In the genomic region with DNA sequence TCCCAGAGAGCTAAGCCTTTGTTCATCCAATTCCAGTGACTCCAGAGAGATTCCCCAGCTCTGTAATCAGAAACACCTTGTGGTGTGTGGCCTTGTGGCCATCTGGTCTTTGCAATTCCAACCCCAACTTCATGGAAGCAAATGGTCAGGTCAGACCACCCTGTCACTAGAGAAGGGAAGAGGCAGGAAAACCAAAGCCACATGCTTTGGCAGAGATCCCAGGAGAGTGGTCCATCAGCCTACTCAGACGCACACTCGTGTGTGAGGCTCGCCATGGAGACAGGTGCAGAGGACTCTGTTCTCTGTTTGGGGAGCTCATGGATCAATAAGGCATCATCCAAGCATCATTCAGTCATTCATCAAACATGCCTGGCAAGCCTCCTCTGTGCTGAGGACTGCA, we compare ENCODE assay signal across 23 cellular contexts.
"Had no signal": no experiment of that assay in that cellular context is flagged by ENCODE, and none has a peak within 500 bp of the region (broad histone marks: within the 10 kb centered on the region; RNA-seq: fewer than 3 reads in every experiment).

No MANE protein-coding gene starts in this region.

- H3K9me3 ChIP-seq: ascending aorta, MG63 had no signal

- H3K4me3 ChIP-seq: ascending aorta, body of pancreas, coronary artery, MG63 had no signal

- H3K27me3 ChIP-seq: ascending aorta, body of pancreas, MG63 had no signal

- H3K4me1 ChIP-seq: ascending aorta, body of pancreas had no signal

- DNase-seq: activated B cell treated with CpG ODN at 0.5 μM for 24 hours; activated CD4-positive, alpha-beta T cell treated with anti-CD3 and anti-CD28 coated beads for 1 hour; activated CD4-positive, alpha-beta T cell treated with anti-CD3 and anti-CD28 coated beads, Interleukin-2, amount 10 ng/mL, durations not matched to agents 24 days and 14 days; activated CD4-positive, alpha-beta T cell treated with anti-CD3 and anti-CD28 coated beads, Interleukin-2, amount 50 U/mL, for 48 hours; activated CD8-positive, alpha-beta memory T cell treated with anti-CD3 and anti-CD28 coated beads for 24 hours; activated effector memory CD4-positive, alpha-beta T cell treated with anti-CD3 and anti-CD28 coated beads, Interleukin-2, amount 50 U/mL, for 16 hours; activated naive CD4-positive, alpha-beta T cell treated with Interleukin-2 at 50 U/mL for 16 hours; activated naive CD8-positive, alpha-beta T cell treated with anti-CD3 and anti-CD28 coated beads, Interleukin-2, amount 50 U/mL, for 24 hours; activated T-cell treated with anti-CD3 and anti-CD28 coated beads, Interleukin-2, amount 50 U/mL, for 4 hours; amniotic stem cell; body of pancreas; central memory CD4-positive, alpha-beta T cell; MG63; NCI-H1417 treated with DMSO at 0.1 percent for 48 hours; NCI-H1694; NCI-H2029; NCI-H526; PC-3; SHP77; T-helper 17 cell; T-helper 9 cell had no signal

- H3K36me3 ChIP-seq: ascending aorta, MG63 had no signal

- H3K27ac ChIP-seq: ascending aorta, body of pancreas, coronary artery had no signal
